ENCODE assay signal across 26 cellular contexts in the genomic region with DNA sequence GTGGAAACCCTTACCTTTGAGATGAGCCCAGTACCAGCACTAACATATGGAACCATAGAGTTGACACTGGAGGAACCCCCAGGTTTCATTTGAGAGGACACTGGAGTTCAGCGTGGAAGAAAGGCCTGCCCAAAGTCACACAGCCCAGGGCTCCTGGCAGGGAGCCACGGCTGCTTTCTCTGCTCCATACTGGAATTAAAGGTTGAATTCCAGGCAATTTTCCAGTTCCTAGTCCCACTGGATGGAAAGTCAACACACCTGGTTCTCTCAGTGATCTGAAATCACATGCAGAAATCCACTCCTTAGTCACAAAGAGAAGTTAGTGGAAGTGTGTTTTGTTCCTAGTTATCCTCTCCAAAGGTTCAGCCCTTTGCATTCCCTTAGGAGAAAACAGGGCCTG.
"Had no signal": no experiment of that assay in that cellular context is flagged by ENCODE, and none has a peak within 500 bp of the region (broad histone marks: within the 10 kb centered on the region; RNA-seq: fewer than 3 reads in every experiment).

No MANE protein-coding gene starts in this region.

- H3K27ac ChIP-seq: heart left ventricle, left ventricle myocardium inferior, neutrophil, suprapubic skin, tibial nerve had no signal

- DNase-seq: activated B cell treated with CpG ODN at 0.5 μM for 24 hours; activated CD4-positive, alpha-beta T cell treated with anti-CD3 and anti-CD28 coated beads, Interleukin-2, amount 50 U/mL, for 1 hour; activated CD8-positive, alpha-beta T cell treated with anti-CD3 and anti-CD28 coated beads for 36 hours; activated gamma-delta T cell treated with Interleukin-2 at 50 U/mL for 16 hours; activated naive CD4-positive, alpha-beta T cell treated with anti-CD3 and anti-CD28 coated beads, Interleukin-2, amount 50 U/mL, for 16 hours; activated T-cell treated with anti-CD3 and anti-CD28 coated beads, Interleukin-2, amount 50 U/mL, for 4 hours; amniotic stem cell; caudate nucleus; endodermal cell; foreskin fibroblast; heart left ventricle; hypothalamus; kidney glomerular epithelial cell; left ventricle myocardium inferior; mucosa of descending colon; nephron progenitor cell; retina; stimulated activated CD4-positive, alpha-beta T cell treated with anti-CD3 and anti-CD28 coated beads, Interleukin-15, amount 100 ng/mL, for 24 hours; stimulated activated CD4-positive, alpha-beta T cell treated with anti-CD3 and anti-CD28 coated beads, Interleukin-2, amount 100 ng/mL, for 24 hours; stimulated activated naive B cell treated with anti-CD40 and anti-IgM and Interleukin-4, amounts not matched to agents 10 μg/mL and 1 μg/mL and 100 μg/mL, for 72 hours; T-helper 17 cell had no signal

- H3K36me3 ChIP-seq: heart left ventricle, left ventricle myocardium inferior, neutrophil, suprapubic skin, tibial nerve had no signal

- ATAC-seq: activated CD8-positive, alpha-beta T cell treated with anti-CD3 and anti-CD28 coated beads for 36 hours; activated T-cell treated with anti-CD3 and anti-CD28 coated beads, Interleukin-2, amount 50 U/mL, for 4 hours; activated T-helper 17 cell treated with anti-CD3 and anti-CD28 coated beads, Interleukin-2, amount 50 U/mL, for 72 hours; esophagus mucosa; heart left ventricle; mucosa of descending colon; stimulated activated naive B cell treated with anti-CD40 and anti-IgM and Interleukin-4, amounts not matched to agents 10 μg/mL and 1 μg/mL and 100 μg/mL, for 72 hours; T-helper 17 cell had no signal

- H3K27me3 ChIP-seq: tibial nerve had no signal

- H3K9me3 ChIP-seq: heart left ventricle, left ventricle myocardium inferior, mucosa of descending colon, neutrophil, suprapubic skin, tibial nerve had no signal

- H3K4me3 ChIP-seq: heart left ventricle, left ventricle myocardium inferior, mucosa of descending colon, suprapubic skin, tibial nerve had no signal

- H3K4me1 ChIP-seq: heart left ventricle, left ventricle myocardium inferior, suprapubic skin, tibial nerve had no signal
